Comparison of ENCODE assay signal across 10 cellular contexts in genomic region chr7:39271386-39271785, GRCh38.
DNase-seq lines count a peak whose midpoint lies in the region; ATAC-seq, FAIRE-seq and TF ChIP-seq lines count a peak whose summit lies in the region.
"Had no signal": no experiment of that assay in that cellular context is flagged by ENCODE, and none has a peak within 500 bp of the region (broad histone marks: within the 10 kb centered on the region; RNA-seq: fewer than 3 reads in every experiment).

No MANE protein-coding gene starts in this region.

- no peaks in the 10 kb centered on the region for H3K9me3 Mint-ChIP-seq in neural progenitor cell
- no peaks in the 10 kb centered on the region for H3K9me3 Mint-ChIP-seq in natural killer cell treated with Interleukin-12 subunit alpha and Interleukin-12 subunit beta and Interleukin-15 and Interleukin-18, amount 100 ng/mL, for 72 hours

- H3K27ac ChIP-seq in colonic mucosa (no peak overlapping the region), neural progenitor cell (no peak overlapping the region), HepG2 (ENCODE audit: extremely low read length, insufficient read depth, low read length) (no peak overlapping the region)

- no peaks in the 10 kb centered on the region for H3K36me3 ChIP-seq in colonic mucosa
- no peaks in the 10 kb centered on the region for H3K36me3 ChIP-seq in neural progenitor cell
- no peaks in the 10 kb centered on the region for H3K36me3 ChIP-seq in HepG2 (replicated peaks in 1 of 2; ENCODE audit: control insufficient read depth in 1 of 2, insufficient read depth in 2 of 2, low read length in 2 of 2)

- no peak overlapping the region for H3K27ac Mint-ChIP-seq in neural progenitor cell
- H3K27ac Mint-ChIP-seq in natural killer cell treated with Interleukin-12 subunit alpha and Interleukin-12 subunit beta and Interleukin-15 and Interleukin-18, amount 100 ng/mL, for 72 hours = no peak overlapping the region

- H3K9me3 ChIP-seq in colonic mucosa (no peaks in the 10 kb centered on the region), neural progenitor cell (ENCODE audit: low read depth) (no peaks in the 10 kb centered on the region), HepG2 (ENCODE audit: low read length) (no peaks in the 10 kb centered on the region)

- H3F3A ChIP-seq in neural progenitor cell (ENCODE audit: low read depth) = no peaks in the 10 kb centered on the region

- H3K36me3 Mint-ChIP-seq in neural progenitor cell = no peaks in the 10 kb centered on the region
- H3K36me3 Mint-ChIP-seq in natural killer cell treated with Interleukin-12 subunit alpha and Interleukin-12 subunit beta and Interleukin-15 and Interleukin-18, amount 100 ng/mL, for 72 hours = no peaks in the 10 kb centered on the region

- H3K79me2 ChIP-seq in neural progenitor cell (ENCODE audit: low read depth) (no peaks in the 10 kb centered on the region), HepG2 (ENCODE audit: insufficient read depth, low read length) (no peaks in the 10 kb centered on the region)

- no peak for TF ChIP-seq POLR2A in HepG2 (IDR thresholded peaks at IDR 0.05; ENCODE audit: insufficient read depth in 1 of 2, low read depth in 2 of 2, low read length in 2 of 2)

- H3K4me1 ChIP-seq in colonic mucosa = no peaks in the 10 kb centered on the region
- H3K4me1 ChIP-seq in neural progenitor cell = peaks cover 16% of the 10 kb centered on the region
- no peaks in the 10 kb centered on the region for H3K4me1 ChIP-seq in HepG2 (ENCODE audit: insufficient read depth, low read length)

- ATAC-seq in HepG2 = no peak
- ATAC-seq in natural killer cell treated with Interleukin-12 subunit alpha and Interleukin-12 subunit beta and Interleukin-15 and Interleukin-18, amount 100 ng/mL, for 72 hours = no peak

- H3K4me2 ChIP-seq in neural progenitor cell (no peak overlapping the region), HepG2 (ENCODE audit: low read depth, low read length) (no peak overlapping the region)

- CTCF ChIA-PET in HepG2 (lab: Yijun Ruan, JAX; ENCODE audit: low intra/inter-chr PET ratio, low total read pairs) = no interaction called here

- H2AFZ ChIP-seq in neural progenitor cell (replicated peaks) = peak overlapping the region; percentile 18
- H2AFZ ChIP-seq in HepG2 (ENCODE audit: low read length) = no peak overlapping the region

- no peak overlapping the region for H3K9ac ChIP-seq in colonic mucosa (ENCODE audit: low read depth in 2 of 2, low read length in 2 of 2)
- H3K9ac ChIP-seq in neural progenitor cell = no peak overlapping the region
- H3K9ac ChIP-seq in HepG2 (ENCODE audit: insufficient read depth, low read depth, low read length) = no peak overlapping the region

- in situ Hi-C loops in HepG2 (cut with HindIII; ENCODE audit: extremely low pct_ligation_motif_present, low pct_unique_long_range_greater_than_20kb) = no loop called here

- BruUV-seq in HepG2 (replicated peaks; lab: Mats Ljungman, UMichigan) = no TSS peak

- intact Hi-C loops in colonic mucosa (cut with DNase I) = no loop called here
- intact Hi-C loops in HepG2 (cut with micrococcal nuclease; ENCODE audit: unreplicated experiment) = no loop called here

- FAIRE-seq in HepG2 (lab: Jason Lieb, UNC) = no peak
- FAIRE-seq: HTR-8/SVneo had no signal

- WGBS in HepG2 (ENCODE audit: low lambda C conversion rate) = 15% methylated on average over 8 of the region's 8 CpGs

- POLR2A ChIA-PET in HepG2 (lab: Yijun Ruan, JAX) = no interaction called here

- peak; percentile 17 for DNase-seq in DMS153 (lab: John Stamatoyannopoulos, UW)
- peak; percentile 81 for DNase-seq in NCI-H2227 (lab: John Stamatoyannopoulos, UW; ENCODE audit: unreplicated experiment)
- peak; percentile 27 for DNase-seq in colonic mucosa
- DNase-seq in neural progenitor cell (ENCODE audit: low spot score) = peak; percentile 40
- DNase-seq in HepG2 (ENCODE audit: low spot score) = no peak
- no peak for DNase-seq in MV-4-11 (lab: John Stamatoyannopoulos, UW)
- DNase-seq in HuH-7.5 (ENCODE audit: low spot score) = no peak
- no peak for DNase-seq in natural killer cell treated with Interleukin-12 subunit alpha and Interleukin-12 subunit beta and Interleukin-15 and Interleukin-18, amount 100 ng/mL, for 72 hours (ENCODE audit: low spot score)
- DNase-seq: T-helper 9 cell had no signal

- no peak for TF ChIP-seq RAD21 in HepG2 (CRISPR knock-in tag; IDR thresholded peaks at IDR 0.05)

- no peak for TF ChIP-seq CTCF in colonic mucosa (IDR thresholded peaks at IDR 0.05)
- no peak for TF ChIP-seq CTCF in neural progenitor cell (IDR thresholded peaks at IDR 0.05)
- no peak for TF ChIP-seq CTCF in HepG2 (CRISPR knock-in tag; IDR thresholded peaks at IDR 0.05)

- H3K4me3 Mint-ChIP-seq in neural progenitor cell = no peak overlapping the region
- no peak overlapping the region for H3K4me3 Mint-ChIP-seq in natural killer cell treated with Interleukin-12 subunit alpha and Interleukin-12 subunit beta and Interleukin-15 and Interleukin-18, amount 100 ng/mL, for 72 hours

- peaks cover 18% of the 10 kb centered on the region for H3K4me1 Mint-ChIP-seq in neural progenitor cell
- H3K4me1 Mint-ChIP-seq in natural killer cell treated with Interleukin-12 subunit alpha and Interleukin-12 subunit beta and Interleukin-15 and Interleukin-18, amount 100 ng/mL, for 72 hours (ENCODE audit: low read depth in 2 of 2) = no peaks in the 10 kb centered on the region

- peaks cover 5% of the 10 kb centered on the region for H3K27me3 Mint-ChIP-seq in neural progenitor cell (ENCODE audit: insufficient read depth, low read depth)
- peaks cover 20 to 23% of the 10 kb centered on the region in 2 donors for H3K27me3 Mint-ChIP-seq in natural killer cell treated with Interleukin-12 subunit alpha and Interleukin-12 subunit beta and Interleukin-15 and Interleukin-18, amount 100 ng/mL, for 72 hours

- H3K27me3 ChIP-seq in colonic mucosa = no peaks in the 10 kb centered on the region
- no peaks in the 10 kb centered on the region for H3K27me3 ChIP-seq in neural progenitor cell
- no peaks in the 10 kb centered on the region for H3K27me3 ChIP-seq in HepG2 (ENCODE audit: control insufficient read depth in 1 of 2, insufficient read depth in 2 of 2, low read length in 2 of 2)

- TF ChIP-seq EP300 in HepG2 (IDR thresholded peaks at IDR 0.05; ENCODE audit: low read depth in 2 of 2, low read length in 2 of 2) (no peak), HepG2 (CRISPR knock-in tag; IDR thresholded peaks at IDR 0.05; ENCODE audit: borderline replicate concordance) (no peak)

- no peak overlapping the region for H3K4me3 ChIP-seq in colonic mucosa
- H3K4me3 ChIP-seq in neural progenitor cell = no peak overlapping the region
- no peak overlapping the region for H3K4me3 ChIP-seq in HepG2 (replicated peaks in 1 of 3; ENCODE audit: insufficient read depth in 1 of 3, low read depth in 2 of 3, low read length in 3 of 3)

- H4K20me1 ChIP-seq in neural progenitor cell (ENCODE audit: low read depth) = no peaks in the 10 kb centered on the region
- no peaks in the 10 kb centered on the region for H4K20me1 ChIP-seq in HepG2 (ENCODE audit: insufficient read depth, low read length)

TF ChIP-seq in HepG2, 621 proteins besides CTCF, POLR2A, EP300 and RAD21:
- no peak for TF ChIP-seq ZNF629 (CRISPR knock-in tag; conservative IDR thresholded peaks at IDR 0.05)
- TF ChIP-seq CERS6 (CRISPR knock-in tag; IDR thresholded peaks at IDR 0.05) = no peak
- TF ChIP-seq ZC3H4 (CRISPR knock-in tag; IDR thresholded peaks at IDR 0.05; ENCODE audit: borderline replicate concordance) = no peak
- no peak for TF ChIP-seq STAT5B (CRISPR knock-in tag; IDR thresholded peaks at IDR 0.05)
- TF ChIP-seq, protein P1, sequence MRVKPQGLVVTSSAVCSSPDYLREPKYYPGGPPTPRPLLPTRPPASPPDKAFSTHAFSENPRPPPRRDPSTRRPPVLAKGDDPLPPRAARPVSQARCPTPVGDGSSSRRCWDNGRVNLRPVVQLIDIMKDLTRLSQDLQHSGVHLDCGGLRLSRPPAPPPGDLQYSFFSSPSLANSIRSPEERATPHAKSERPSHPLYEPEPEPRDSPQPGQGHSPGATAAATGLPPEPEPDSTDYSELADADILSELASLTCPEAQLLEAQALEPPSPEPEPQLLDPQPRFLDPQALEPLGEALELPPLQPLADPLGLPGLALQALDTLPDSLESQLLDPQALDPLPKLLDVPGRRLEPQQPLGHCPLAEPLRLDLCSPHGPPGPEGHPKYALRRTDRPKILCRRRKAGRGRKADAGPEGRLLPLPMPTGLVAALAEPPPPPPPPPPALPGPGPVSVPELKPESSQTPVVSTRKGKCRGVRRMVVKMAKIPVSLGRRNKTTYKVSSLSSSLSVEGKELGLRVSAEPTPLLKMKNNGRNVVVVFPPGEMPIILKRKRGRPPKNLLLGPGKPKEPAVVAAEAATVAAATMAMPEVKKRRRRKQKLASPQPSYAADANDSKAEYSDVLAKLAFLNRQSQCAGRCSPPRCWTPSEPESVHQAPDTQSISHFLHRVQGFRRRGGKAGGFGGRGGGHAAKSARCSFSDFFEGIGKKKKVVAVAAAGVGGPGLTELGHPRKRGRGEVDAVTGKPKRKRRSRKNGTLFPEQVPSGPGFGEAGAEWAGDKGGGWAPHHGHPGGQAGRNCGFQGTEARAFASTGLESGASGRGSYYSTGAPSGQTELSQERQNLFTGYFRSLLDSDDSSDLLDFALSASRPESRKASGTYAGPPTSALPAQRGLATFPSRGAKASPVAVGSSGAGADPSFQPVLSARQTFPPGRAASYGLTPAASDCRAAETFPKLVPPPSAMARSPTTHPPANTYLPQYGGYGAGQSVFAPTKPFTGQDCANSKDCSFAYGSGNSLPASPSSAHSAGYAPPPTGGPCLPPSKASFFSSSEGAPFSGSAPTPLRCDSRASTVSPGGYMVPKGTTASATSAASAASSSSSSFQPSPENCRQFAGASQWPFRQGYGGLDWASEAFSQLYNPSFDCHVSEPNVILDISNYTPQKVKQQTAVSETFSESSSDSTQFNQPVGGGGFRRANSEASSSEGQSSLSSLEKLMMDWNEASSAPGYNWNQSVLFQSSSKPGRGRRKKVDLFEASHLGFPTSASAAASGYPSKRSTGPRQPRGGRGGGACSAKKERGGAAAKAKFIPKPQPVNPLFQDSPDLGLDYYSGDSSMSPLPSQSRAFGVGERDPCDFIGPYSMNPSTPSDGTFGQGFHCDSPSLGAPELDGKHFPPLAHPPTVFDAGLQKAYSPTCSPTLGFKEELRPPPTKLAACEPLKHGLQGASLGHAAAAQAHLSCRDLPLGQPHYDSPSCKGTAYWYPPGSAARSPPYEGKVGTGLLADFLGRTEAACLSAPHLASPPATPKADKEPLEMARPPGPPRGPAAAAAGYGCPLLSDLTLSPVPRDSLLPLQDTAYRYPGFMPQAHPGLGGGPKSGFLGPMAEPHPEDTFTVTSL (CRISPR knock-in tag; IDR thresholded peaks at IDR 0.05; ENCODE audit: borderline replicate concordance) = no peak

Comparison
In these comparisons a context has a peak if more than half of its experiments do, and no peak if none do; other contexts are left out.
1. DNase-seq: peak in DMS153 (single experiment), NCI-H2227 (single experiment), colonic mucosa (single experiment) and neural progenitor cell (single experiment); none in HepG2 (single experiment), MV-4-11 (single experiment), HuH-7.5 (single experiment) and natural killer cell treated with Interleukin-12 subunit alpha and Interleukin-12 subunit beta and Interleukin-15 and Interleukin-18, amount 100 ng/mL, for 72 hours (single experiment).